ENCODE assay signal across 7 cellular contexts in the genomic region with DNA sequence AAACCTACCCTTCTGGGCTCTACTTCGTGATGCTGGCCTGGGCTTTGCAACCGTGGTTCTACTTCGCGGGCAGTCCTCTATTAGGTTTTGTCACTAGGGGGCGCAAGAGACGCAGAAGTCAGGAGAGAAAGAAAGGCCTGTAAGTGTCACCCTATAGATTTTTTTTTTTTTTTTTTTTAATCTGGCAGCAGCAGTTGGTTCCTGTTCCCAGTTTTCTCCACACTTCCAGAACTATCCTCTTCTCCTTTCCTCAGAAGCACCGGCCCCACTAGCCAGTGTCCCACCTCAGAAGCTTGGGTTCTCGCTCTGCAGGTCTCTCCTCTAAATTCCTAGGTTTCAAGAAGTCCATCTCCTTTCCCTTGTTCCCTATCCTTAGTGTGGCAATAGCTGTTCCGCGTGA. TPM values are rescaled to one million over a fixed set of nuclear protein-coding genes. Genes with fewer than 3 reads are reported as not detected.
DNase-seq lines count a peak whose midpoint lies in the region; ATAC-seq lines count a peak whose summit lies in the region.
"Had no signal": no experiment of that assay in that cellular context is flagged by ENCODE, and none has a peak within 500 bp of the region (broad histone marks: within the 10 kb centered on the region; RNA-seq: fewer than 3 reads in every experiment).

No MANE protein-coding gene starts in this region.

- H3K4me1 Mint-ChIP-seq in naive thymus-derived CD4-positive, alpha-beta T cell, result peaks cover 0 to 4% (median 0%) of the 10 kb centered on the region in 7 donors

- no peaks in the 10 kb centered on the region for H3K9me3 Mint-ChIP-seq in naive thymus-derived CD4-positive, alpha-beta T cell

- no peaks in the 10 kb centered on the region for H3K4me1 ChIP-seq in naive thymus-derived CD4-positive, alpha-beta T cell (ENCODE audit: control insufficient read depth in 2 of 2, insufficient read depth in 2 of 2, low read length in 2 of 2)
- H3K4me1 ChIP-seq: BLaER1 treated with 17β-estradiol and CSF1 and Interleukin-3, amounts not matched to agents 10 nM and 100 nM had no signal

- POLR2A ChIA-PET in naive thymus-derived CD4-positive, alpha-beta T cell (lab: Charles Lee), result no interaction called here

- H3K27me3 ChIP-seq in naive thymus-derived CD4-positive, alpha-beta T cell (ENCODE audit: control insufficient read depth in 2 of 2, insufficient read depth in 2 of 2, low read length in 2 of 2), result no peaks in the 10 kb centered on the region
- H3K27me3 ChIP-seq: BLaER1 treated with 17β-estradiol and CSF1 and Interleukin-3, amounts not matched to agents 10 nM and 100 nM had no signal

- peak; percentile 39 for DNase-seq in NCI-H1436 (lab: John Stamatoyannopoulos, UW)
- DNase-seq in NCI-H1436 treated with DMSO at 0.1 percent for 48 hours (lab: John Stamatoyannopoulos, UW), result no peak
- DNase-seq in NCI-H748 treated with DMSO at 0.1 percent for 48 hours (lab: John Stamatoyannopoulos, UW), result peak; percentile 24
- DNase-seq in amniotic epithelial cell (ENCODE audit: low read depth), result peak; percentile 18
- DNase-seq in naive thymus-derived CD4-positive, alpha-beta T cell, result peak in 5 of 9 donors; percentile 7 to 49 (median 13)

- H3K27me3 Mint-ChIP-seq in naive thymus-derived CD4-positive, alpha-beta T cell, result peaks cover 19 to 32% (median 31%) of the 10 kb centered on the region in 5 donors

- no peak overlapping the region for H3K4me3 Mint-ChIP-seq in naive thymus-derived CD4-positive, alpha-beta T cell

- no peaks in the 10 kb centered on the region for H3K36me3 ChIP-seq in naive thymus-derived CD4-positive, alpha-beta T cell (ENCODE audit: control insufficient read depth in 2 of 3, insufficient read depth in 3 of 3, low read length in 3 of 3)
- H3K36me3 ChIP-seq: BLaER1 treated with 17β-estradiol and CSF1 and Interleukin-3, amounts not matched to agents 10 nM and 100 nM had no signal

- H3K27ac ChIP-seq in naive thymus-derived CD4-positive, alpha-beta T cell (ENCODE audit: low read depth, low read length), result no peak overlapping the region
- H3K27ac ChIP-seq: BLaER1 treated with 17β-estradiol and CSF1 and Interleukin-3, amounts not matched to agents 10 nM and 100 nM had no signal

- CTCF ChIA-PET in naive thymus-derived CD4-positive, alpha-beta T cell (lab: Charles Lee), result interaction anchor here (0.6 to 1.2 kb wide), 3 partner anchors 8 to 18 kb away, joined by 3 read pairs; no protein-coding TSS in a partner anchor

- H3K9me3 ChIP-seq in naive thymus-derived CD4-positive, alpha-beta T cell (ENCODE audit: control insufficient read depth in 2 of 3, low read length in 3 of 3), result no peaks in the 10 kb centered on the region
- H3K9me3 ChIP-seq: BLaER1 treated with 17β-estradiol and CSF1 and Interleukin-3, amounts not matched to agents 10 nM and 100 nM had no signal

- no peak overlapping the region for H3K4me3 ChIP-seq in naive thymus-derived CD4-positive, alpha-beta T cell (ENCODE audit: low read length)
- H3K4me3 ChIP-seq: BLaER1 treated with 17β-estradiol and CSF1 and Interleukin-3, amounts not matched to agents 10 nM and 100 nM had no signal

- ATAC-seq in naive thymus-derived CD4-positive, alpha-beta T cell, result no peak
- no peak for ATAC-seq in GM19324 (IDR thresholded peaks at IDR 0.05; ENCODE audit: low FRiP score, unreplicated experiment)

- no peak overlapping the region for H3K27ac Mint-ChIP-seq in naive thymus-derived CD4-positive, alpha-beta T cell

- H3K36me3 Mint-ChIP-seq in naive thymus-derived CD4-positive, alpha-beta T cell, result no peaks in the 10 kb centered on the region

- intact Hi-C loops in naive thymus-derived CD4-positive, alpha-beta T cell (cut with micrococcal nuclease), result no loop called here

RNA-seq across cellular contexts. Expression of a gene that starts 9.1 kb away (rescaled TPM):
- not detected for total RNA-seq in naive thymus-derived CD4-positive, alpha-beta T cell
- not detected for polyA plus RNA-seq in naive thymus-derived CD4-positive, alpha-beta T cell

RNA-seq across cellular contexts. Expression of a gene that starts 21.0 kb away (rescaled TPM):
- not detected for total RNA-seq in naive thymus-derived CD4-positive, alpha-beta T cell
- polyA plus RNA-seq in naive thymus-derived CD4-positive, alpha-beta T cell, result not detected

RNA-seq across cellular contexts. Expression of a gene that starts 31.2 kb away (rescaled TPM):
- total RNA-seq in naive thymus-derived CD4-positive, alpha-beta T cell, result not detected
- polyA plus RNA-seq in naive thymus-derived CD4-positive, alpha-beta T cell, result not detected

RNA-seq across cellular contexts. Expression of a gene that starts 31.8 kb away (rescaled TPM):
- not detected for total RNA-seq in naive thymus-derived CD4-positive, alpha-beta T cell
- not detected for polyA plus RNA-seq in naive thymus-derived CD4-positive, alpha-beta T cell

RNA-seq across cellular contexts. Expression of a gene that starts 40.5 kb away (rescaled TPM):
- total RNA-seq in naive thymus-derived CD4-positive, alpha-beta T cell, result not detected
- polyA plus RNA-seq in naive thymus-derived CD4-positive, alpha-beta T cell, result not detected
